In the genomic region with DNA sequence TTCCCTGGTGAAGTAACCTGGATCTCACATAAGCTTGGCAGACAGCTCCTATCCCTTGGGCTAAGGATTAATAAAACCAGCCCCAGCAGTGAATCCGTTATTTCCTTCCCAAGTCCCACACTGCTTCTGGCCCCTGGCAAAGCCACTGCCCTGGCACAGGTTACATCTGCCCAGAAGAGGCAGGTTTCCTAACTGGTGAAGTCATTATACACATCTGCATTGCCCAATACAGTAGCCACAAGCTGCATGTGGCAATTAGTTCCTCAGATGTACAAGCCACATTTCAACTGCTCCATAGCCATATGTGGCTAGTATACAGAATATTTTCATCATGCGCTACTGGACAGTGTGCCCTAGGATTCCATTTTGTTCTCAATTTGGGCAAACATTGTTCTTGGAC, we compare ENCODE assay signal across 29 cellular contexts.
"Had no signal": no experiment of that assay in that cellular context is flagged by ENCODE, and none has a peak within 500 bp of the region (broad histone marks: within the 10 kb centered on the region; RNA-seq: fewer than 3 reads in every experiment).

No MANE protein-coding gene starts in this region.

- H3K27ac ChIP-seq: brain microvascular endothelial cell, gastrocnemius medialis, pancreas, psoas muscle, right atrium auricular region, tibial nerve had no signal

- H3K36me3 ChIP-seq: brain microvascular endothelial cell, gastrocnemius medialis, pancreas, right atrium auricular region, tibial nerve had no signal

- H3K9me3 Mint-ChIP-seq: activated CD4-positive, alpha-beta memory T cell treated with anti-CD3 and anti-CD28 coated beads, Interleukin-2, amount 10 ng/mL, durations not matched to agents 7 days and 5 days; activated CD4-positive, alpha-beta T cell treated with anti-CD3 and anti-CD28 coated beads, Interleukin-2, amount 10 ng/mL, durations not matched to agents 24 days and 14 days; activated T-cell treated with anti-CD3 and anti-CD28 coated beads, Interleukin-2, amount 50 U/mL, for 24 hours; effector memory CD8-positive, alpha-beta T cell; memory B cell; stimulated activated naive B cell treated with anti-CD40 and anti-IgM and Interleukin-4, amounts not matched to agents 10 μg/mL and 1 μg/mL and 100 μg/mL, for 72 hours had no signal

- H3K4me3 ChIP-seq: gastrocnemius medialis, pancreas, psoas muscle, right atrium auricular region, tibial nerve had no signal

- H3K27ac Mint-ChIP-seq: activated CD4-positive, alpha-beta memory T cell treated with anti-CD3 and anti-CD28 coated beads, Interleukin-2, amount 10 ng/mL, durations not matched to agents 7 days and 5 days; activated CD4-positive, alpha-beta T cell treated with anti-CD3 and anti-CD28 coated beads, Interleukin-2, amount 10 ng/mL, durations not matched to agents 24 days and 14 days; activated T-cell treated with anti-CD3 and anti-CD28 coated beads, Interleukin-2, amount 50 U/mL, for 24 hours; effector memory CD8-positive, alpha-beta T cell; memory B cell; naive thymus-derived CD4-positive, alpha-beta T cell; stimulated activated naive B cell treated with anti-CD40 and anti-IgM and Interleukin-4, amounts not matched to agents 10 μg/mL and 1 μg/mL and 100 μg/mL, for 72 hours had no signal

- H3K27me3 ChIP-seq: brain microvascular endothelial cell, gastrocnemius medialis, pancreas, right atrium auricular region, tibial nerve had no signal

- H3K4me3 Mint-ChIP-seq: activated CD4-positive, alpha-beta memory T cell treated with anti-CD3 and anti-CD28 coated beads, Interleukin-2, amount 10 ng/mL, durations not matched to agents 7 days and 5 days; activated CD4-positive, alpha-beta T cell treated with anti-CD3 and anti-CD28 coated beads, Interleukin-2, amount 10 ng/mL, durations not matched to agents 24 days and 14 days; activated T-cell treated with anti-CD3 and anti-CD28 coated beads, Interleukin-2, amount 50 U/mL, for 24 hours; effector memory CD8-positive, alpha-beta T cell; memory B cell; naive thymus-derived CD4-positive, alpha-beta T cell; stimulated activated naive B cell treated with anti-CD40 and anti-IgM and Interleukin-4, amounts not matched to agents 10 μg/mL and 1 μg/mL and 100 μg/mL, for 72 hours had no signal

- DNase-seq: activated CD4-positive, alpha-beta memory T cell treated with anti-CD3 and anti-CD28 coated beads, Interleukin-2, amount 10 ng/mL, durations not matched to agents 7 days and 5 days; activated CD4-positive, alpha-beta T cell treated with anti-CD3 and anti-CD28 coated beads, Interleukin-2, amount 10 ng/mL, durations not matched to agents 24 days and 14 days; activated CD4-positive, CD25-positive, alpha-beta regulatory T cell treated with anti-CD3 and anti-CD28 coated beads, Interleukin-2, amount 50 U/mL, for 72 hours; activated CD8-positive, alpha-beta memory T cell treated with anti-CD3 and anti-CD28 coated beads, Interleukin-2, amount 50 U/mL, for 48 hours; activated gamma-delta T cell; activated naive CD4-positive, alpha-beta T cell treated with anti-CD3 and anti-CD28 coated beads, Interleukin-2, amount 50 U/mL, for 16 hours; activated T-cell treated with anti-CD3 and anti-CD28 coated beads, Interleukin-2, amount 50 U/mL, for 24 hours; amniotic stem cell; brain microvascular endothelial cell; caudate nucleus; cortex of kidney; effector memory CD8-positive, alpha-beta T cell; erythroblast; gastrocnemius medialis; head of caudate nucleus; hippocampal formation; left cardiac atrium; midbrain; naive thymus-derived CD4-positive, alpha-beta T cell; nucleus accumbens; pancreas; psoas muscle; stimulated activated CD4-positive, alpha-beta T cell treated with anti-CD3 and anti-CD28 coated beads, Interleukin-15, amount 100 ng/mL, for 24 hours; stimulated activated CD4-positive, alpha-beta T cell treated with anti-CD3 and anti-CD28 coated beads, Interleukin-2, amount 100 ng/mL, for 24 hours; stimulated activated naive B cell treated with anti-CD40 and anti-IgM and Interleukin-4, amounts not matched to agents 10 μg/mL and 1 μg/mL and 100 μg/mL, for 72 hours; T1000 had no signal

- H3K27me3 Mint-ChIP-seq: activated CD4-positive, alpha-beta memory T cell treated with anti-CD3 and anti-CD28 coated beads, Interleukin-2, amount 10 ng/mL, durations not matched to agents 7 days and 5 days; activated CD4-positive, alpha-beta T cell treated with anti-CD3 and anti-CD28 coated beads, Interleukin-2, amount 10 ng/mL, durations not matched to agents 24 days and 14 days; effector memory CD8-positive, alpha-beta T cell; memory B cell; stimulated activated naive B cell treated with anti-CD40 and anti-IgM and Interleukin-4, amounts not matched to agents 10 μg/mL and 1 μg/mL and 100 μg/mL, for 72 hours had no signal

- H3K9me3 ChIP-seq: gastrocnemius medialis, pancreas, psoas muscle, right atrium auricular region, tibial nerve had no signal

- ATAC-seq: effector memory CD8-positive, alpha-beta T cell; gastrocnemius medialis; left cardiac atrium; naive thymus-derived CD4-positive, alpha-beta T cell; pancreas; psoas muscle; stimulated activated naive B cell treated with anti-CD40 and anti-IgM and Interleukin-4, amounts not matched to agents 10 μg/mL and 1 μg/mL and 100 μg/mL, for 72 hours had no signal

- H3K4me1 ChIP-seq: gastrocnemius medialis, pancreas, psoas muscle, right atrium auricular region, tibial nerve had no signal

- H3K4me1 Mint-ChIP-seq: activated CD4-positive, alpha-beta memory T cell treated with anti-CD3 and anti-CD28 coated beads, Interleukin-2, amount 10 ng/mL, durations not matched to agents 7 days and 5 days; activated CD4-positive, alpha-beta T cell treated with anti-CD3 and anti-CD28 coated beads, Interleukin-2, amount 10 ng/mL, durations not matched to agents 24 days and 14 days; memory B cell; naive thymus-derived CD4-positive, alpha-beta T cell; stimulated activated naive B cell treated with anti-CD40 and anti-IgM and Interleukin-4, amounts not matched to agents 10 μg/mL and 1 μg/mL and 100 μg/mL, for 72 hours had no signal
